Comparison of ENCODE assay signal across 11 cellular contexts in genomic region chr14:20247651-20248246, GRCh38. TPM values are rescaled to one million over a fixed set of nuclear protein-coding genes. Genes with fewer than 3 reads are reported as not detected.
DNase-seq lines count a peak whose midpoint lies in the region; ATAC-seq and TF ChIP-seq lines count a peak whose summit lies in the region.
"Had no signal": no experiment of that assay in that cellular context is flagged by ENCODE, and none has a peak within 500 bp of the region (broad histone marks: within the 10 kb centered on the region; RNA-seq: fewer than 3 reads in every experiment).

No MANE protein-coding gene starts in this region.

- no peak overlapping the region for H2AFZ ChIP-seq in PC-9
- no peak overlapping the region for H2AFZ ChIP-seq in hepatocyte

- H4K20me1 ChIP-seq in PC-9 (ENCODE audit: insufficient read depth), result no peaks in the 10 kb centered on the region
- H4K20me1 ChIP-seq in hepatocyte (ENCODE audit: insufficient read depth, poor library complexity, severe bottlenecking), result no peaks in the 10 kb centered on the region

- CTCF ChIA-PET in HEK293T (lab: Yijun Ruan, JAX) (no interaction called here), PC-9 (lab: Charles Lee) (no interaction called here)

- no peaks in the 10 kb centered on the region for H3F3A ChIP-seq in PC-9 (ENCODE audit: insufficient read depth, low read depth)

- no peak overlapping the region for H3K27ac ChIP-seq in PC-9
- H3K27ac ChIP-seq in hepatocyte, result no peak overlapping the region
- H3K27ac ChIP-seq in vagina, result no peak overlapping the region
- H3K27ac ChIP-seq: lower lobe of right lung had no signal

- H3K27me3 ChIP-seq in PC-9 (ENCODE audit: insufficient read depth, low read depth) (no peaks in the 10 kb centered on the region), hepatocyte (no peaks in the 10 kb centered on the region), vagina (no peaks in the 10 kb centered on the region)

- POLR2A ChIA-PET in HEK293T (lab: Yijun Ruan, JAX) (no interaction called here), PC-9 (lab: Charles Lee; ENCODE audit: unreplicated experiment) (no interaction called here)

- peak; percentile 56 for TF ChIP-seq CTCF in PC-9 (conservative IDR thresholded peaks at IDR 0.05)
- TF ChIP-seq CTCF in hepatocyte (IDR thresholded peaks at IDR 0.05; ENCODE audit: poor library complexity), result peak; percentile 3
- no peak for TF ChIP-seq CTCF in vagina (IDR thresholded peaks at IDR 0.05)

- TF ChIP-seq POLR2A in vagina (IDR thresholded peaks at IDR 0.05), result no peak

- intact Hi-C loops in PC-9 (cut with micrococcal nuclease; ENCODE audit: unreplicated experiment) (no loop called here), left cardiac atrium (cut with DNase I) (no loop called here), vagina (cut with DNase I) (no loop called here)

- peak; percentile 32 for DNase-seq in ELR (ENCODE audit: low read depth)
- DNase-seq in HEK293T (ENCODE audit: extremely low spot score), result peak; percentile 11
- peak in 1 of 2 experiments; percentile 35 for DNase-seq in PC-9
- no peak for DNase-seq in hepatocyte (ENCODE audit: low spot score)
- no peak for DNase-seq in left cardiac atrium
- DNase-seq in vagina (ENCODE audit: extremely low spot score in 2 of 2), result no peak
- DNase-seq: Kasumi-1, lower lobe of right lung had no signal

- H3K4me3 ChIP-seq in PC-9 (no peak overlapping the region), hepatocyte (no peak overlapping the region), vagina (no peak overlapping the region)
- H3K4me3 ChIP-seq: lower lobe of right lung had no signal

- 66% methylated on average over 3 of the region's 3 CpGs for WGBS in hepatocyte (ENCODE audit: low lambda C conversion rate, missing lambda C conversion rate)

- H3K36me3 ChIP-seq in PC-9 (ENCODE audit: low read depth) (no peaks in the 10 kb centered on the region), hepatocyte (replicated peaks; ENCODE audit: insufficient read depth, low read depth) (no peaks in the 10 kb centered on the region), vagina (no peaks in the 10 kb centered on the region)
- H3K36me3 ChIP-seq: lower lobe of right lung had no signal

- no TSS peak for BruUV-seq in PC-9 (replicated peaks; lab: Mats Ljungman, UMichigan)

- no peaks in the 10 kb centered on the region for H3K9me3 ChIP-seq in PC-9 (ENCODE audit: insufficient read depth, low read depth)
- H3K9me3 ChIP-seq in hepatocyte (ENCODE audit: low read depth), result no peaks in the 10 kb centered on the region
- peaks cover 3% of the 10 kb centered on the region for H3K9me3 ChIP-seq in vagina
- H3K9me3 ChIP-seq: lower lobe of right lung had no signal

- H3K4me1 ChIP-seq in PC-9 (replicated peaks; ENCODE audit: insufficient read depth) (no peaks in the 10 kb centered on the region), hepatocyte (ENCODE audit: insufficient read depth) (no peaks in the 10 kb centered on the region), vagina (no peaks in the 10 kb centered on the region)
- H3K4me1 ChIP-seq: lower lobe of right lung had no signal

- ATAC-seq in GM21526 (IDR thresholded peaks at IDR 0.05; ENCODE audit: low FRiP score, unreplicated experiment) (no peak), left cardiac atrium (no peak), HG02885 (IDR thresholded peaks at IDR 0.05; ENCODE audit: poor library complexity, unreplicated experiment) (no peak)
- ATAC-seq: lower lobe of right lung had no signal

- H3K79me2 ChIP-seq in PC-9 (ENCODE audit: low read depth), result no peaks in the 10 kb centered on the region
- H3K79me2 ChIP-seq in hepatocyte, result no peaks in the 10 kb centered on the region

- H3K9me2 ChIP-seq in PC-9 (ENCODE audit: insufficient read depth) (no peaks in the 10 kb centered on the region), hepatocyte (replicated peaks; ENCODE audit: insufficient read depth) (no peaks in the 10 kb centered on the region)

- no peak overlapping the region for H3K4me2 ChIP-seq in PC-9
- no peak overlapping the region for H3K4me2 ChIP-seq in hepatocyte

TF ChIP-seq in HEK293T, 16 proteins besides CTCF, POLR2A, EP300 and RAD21:
- TF ChIP-seq HDGF (IDR thresholded peaks at IDR 0.05; ENCODE audit: borderline replicate concordance), result no peak
- TF ChIP-seq FOXM1 (IDR thresholded peaks at IDR 0.05; ENCODE audit: borderline replicate concordance), result no peak
- no peak for TF ChIP-seq FOXA1 (IDR thresholded peaks at IDR 0.05)
- no peak for TF ChIP-seq FOXK2 (IDR thresholded peaks at IDR 0.05)
- no peak for TF ChIP-seq ELF4 (IDR thresholded peaks at IDR 0.05)
- TF ChIP-seq ZNF384 (IDR thresholded peaks at IDR 0.05), result no peak
- no peak for TF ChIP-seq ARNT (IDR thresholded peaks at IDR 0.05)
- no peak for TF ChIP-seq LEF1 (IDR thresholded peaks at IDR 0.05; ENCODE audit: borderline replicate concordance)
- TF ChIP-seq SUZ12 (IDR thresholded peaks at IDR 0.05), result no peak
- TF ChIP-seq, protein P1, sequence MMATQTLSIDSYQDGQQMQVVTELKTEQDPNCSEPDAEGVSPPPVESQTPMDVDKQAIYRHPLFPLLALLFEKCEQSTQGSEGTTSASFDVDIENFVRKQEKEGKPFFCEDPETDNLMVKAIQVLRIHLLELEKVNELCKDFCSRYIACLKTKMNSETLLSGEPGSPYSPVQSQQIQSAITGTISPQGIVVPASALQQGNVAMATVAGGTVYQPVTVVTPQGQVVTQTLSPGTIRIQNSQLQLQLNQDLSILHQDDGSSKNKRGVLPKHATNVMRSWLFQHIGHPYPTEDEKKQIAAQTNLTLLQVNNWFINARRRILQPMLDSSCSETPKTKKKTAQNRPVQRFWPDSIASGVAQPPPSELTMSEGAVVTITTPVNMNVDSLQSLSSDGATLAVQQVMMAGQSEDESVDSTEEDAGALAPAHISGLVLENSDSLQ (IDR thresholded peaks at IDR 0.05), result no peak
- TF ChIP-seq L3MBTL2 (conservative IDR thresholded peaks at IDR 0.05), result no peak
- TF ChIP-seq SP1 (IDR thresholded peaks at IDR 0.05), result no peak
- TF ChIP-seq TARDBP (IDR thresholded peaks at IDR 0.05), result no peak
- no peak for TF ChIP-seq CTBP1 (IDR thresholded peaks at IDR 0.05; ENCODE audit: borderline replicate concordance)
- no peak for TF ChIP-seq BHLHE40 (IDR thresholded peaks at IDR 0.05; ENCODE audit: borderline replicate concordance)
- TF ChIP-seq NFRKB (IDR thresholded peaks at IDR 0.05), result no peak

RNA-seq across cellular contexts. Expression of gene OR11H4, which starts 8.7 kb away (rescaled TPM):
- total RNA-seq in PC-9 (2021) (not detected in 2 replicates), hepatocyte (not detected in 2 replicates), left cardiac atrium (not detected), vagina (not detected)
- not detected in 2 replicates for polyA plus RNA-seq in hepatocyte
- total RNA-seq: activated CD8-positive, alpha-beta memory T cell treated with anti-CD3 and anti-CD28 coated beads for 36 hours; lower lobe of right lung had no signal

RNA-seq across cellular contexts. Expression of gene OR11H7, which starts 19.0 kb away (rescaled TPM):
- total RNA-seq in PC-9 (2021) (not detected in 2 replicates), hepatocyte (not detected in 2 replicates), left cardiac atrium (not detected), vagina (not detected)
- not detected in 2 replicates for polyA plus RNA-seq in hepatocyte
- total RNA-seq: activated CD8-positive, alpha-beta memory T cell treated with anti-CD3 and anti-CD28 coated beads for 36 hours; lower lobe of right lung had no signal

RNA-seq across cellular contexts. Expression of gene OR11H6, which starts 24.2 kb away (rescaled TPM):
- total RNA-seq in PC-9 (2021), result not detected in 2 replicates
- not detected in 2 replicates for total RNA-seq in hepatocyte
- polyA plus RNA-seq in hepatocyte, result not detected in 2 replicates
- total RNA-seq in left cardiac atrium, result not detected
- total RNA-seq in vagina, result not detected
- total RNA-seq: activated CD8-positive, alpha-beta memory T cell treated with anti-CD3 and anti-CD28 coated beads for 36 hours; lower lobe of right lung had no signal

RNA-seq across cellular contexts. Expression of gene OR11G2, which starts 57.1 kb away (rescaled TPM):
- not detected in 2 replicates for total RNA-seq in PC-9 (2021)
- not detected in 2 replicates for total RNA-seq in hepatocyte
- polyA plus RNA-seq in hepatocyte, result not detected in 2 replicates
- total RNA-seq in left cardiac atrium, result not detected
- total RNA-seq in vagina, result not detected
- total RNA-seq: activated CD8-positive, alpha-beta memory T cell treated with anti-CD3 and anti-CD28 coated beads for 36 hours; lower lobe of right lung had no signal

RNA-seq across cellular contexts. Expression of gene TTC5, which starts 58.0 kb away (rescaled TPM):
- 12.6 and 15.8 TPM in 2 replicates for total RNA-seq in PC-9 (2021)
- 10.8 and 11.2 TPM in 2 replicates for total RNA-seq in hepatocyte
- polyA plus RNA-seq in hepatocyte, result 13.0 and 17.4 TPM in 2 replicates
- total RNA-seq in left cardiac atrium, result 10 to 100 TPM in 1 of 2 donors, 1 to 10 TPM in 1; 7.6 to 13.3 TPM
- total RNA-seq in vagina, result 10.8 TPM

Comparison
In these comparisons a context has a peak if more than half of its experiments do, and no peak if none do; other contexts are left out.
1. DNase-seq: peak in ELR (single experiment) and HEK293T (single experiment); none in hepatocyte (single experiment), left cardiac atrium (single experiment) and vagina (0 of 2).
2. CTCF ChIP-seq: peak in PC-9 (single experiment) and hepatocyte (single experiment); none in vagina (0 of 3).